In genomic region chr22:38273135-38273761, GRCh38 we compare ENCODE assay signal across 8 cellular contexts. TPM values are rescaled to one million over a fixed set of nuclear protein-coding genes. Genes with fewer than 3 reads are reported as not detected.
DNase-seq lines count a peak whose midpoint lies in the region; ATAC-seq and TF ChIP-seq lines count a peak whose summit lies in the region.

No MANE protein-coding gene starts in this region.

- POLR2A ChIA-PET in HEK293T (lab: Yijun Ruan, JAX): interaction anchor here (0.7 to 1.0 kb wide), 3 partner anchors 10 to 92 kb away, joined by 3 to 5 read pairs (median 3); partner anchors contain the start of gene PLA2G6

- H3K4me1 Mint-ChIP-seq in endodermal cell (peaks cover 24% of the 10 kb centered on the region), natural killer cell (peaks cover 38 to 53% of the 10 kb centered on the region in 2 donors)

- H3K27me3 ChIP-seq in GM06990 (replicated peaks; ENCODE audit: control insufficient read depth, insufficient read depth, low read length) (no peaks in the 10 kb centered on the region), endodermal cell (ENCODE audit: control insufficient read depth, insufficient read depth, low read length, poor library complexity, severe bottlenecking) (no peaks in the 10 kb centered on the region)

- H3K36me3 Mint-ChIP-seq in endodermal cell (ENCODE audit: low read depth): peaks cover 4% of the 10 kb centered on the region
- no peaks in the 10 kb centered on the region for H3K36me3 Mint-ChIP-seq in natural killer cell

- H3K9me3 ChIP-seq in endodermal cell (ENCODE audit: control insufficient read depth, low read length): no peaks in the 10 kb centered on the region

- CTCF ChIA-PET in HEK293T (lab: Yijun Ruan, JAX): no interaction called here

- peak overlapping the region; percentile 90 for H3K4me3 ChIP-seq in GM06990 (replicated peaks; ENCODE audit: low read depth, low read length)
- H3K4me3 ChIP-seq in endodermal cell (ENCODE audit: low read length): peak overlapping the region; percentile 76

- H3K4me1 ChIP-seq in endodermal cell (ENCODE audit: control insufficient read depth, insufficient read depth, low read length): peaks cover 3% of the 10 kb centered on the region

- H3K27ac ChIP-seq in endodermal cell (ENCODE audit: low read depth, low read length): peak overlapping the region; percentile 75

- 25 to 29% methylated on average over 24 to 25 of the region's 25 CpGs for WGBS in endodermal cell (ENCODE audit: insufficient coverage in 1 of 2, insufficient read length in 1 of 2), 2 experiments

- H3K27me3 Mint-ChIP-seq in endodermal cell (ENCODE audit: insufficient read depth): peaks cover 3% of the 10 kb centered on the region
- peaks cover 0 to 3% of the 10 kb centered on the region in 2 donors for H3K27me3 Mint-ChIP-seq in natural killer cell (ENCODE audit: low read depth in 2 of 2)

- intact Hi-C loops in natural killer cell (cut with micrococcal nuclease): loop anchor here (2.0 kb wide), 1 partner anchor 44 kb away; the partner anchor contains the start of gene CSNK1E

- no peak for TF ChIP-seq CTCF in GM06990 (IDR thresholded peaks at IDR 0.05; ENCODE audit: insufficient read depth, low read length, poor library complexity, severe bottlenecking)
- TF ChIP-seq CTCF in endodermal cell (conservative IDR thresholded peaks at IDR 0.05): no peak
- no peak for TF ChIP-seq CTCF in natural killer cell (IDR thresholded peaks at IDR 0.05)

- H3K9me3 Mint-ChIP-seq in endodermal cell: no peaks in the 10 kb centered on the region
- H3K9me3 Mint-ChIP-seq in natural killer cell: no peaks in the 10 kb centered on the region

- no peaks in the 10 kb centered on the region for H3K36me3 ChIP-seq in GM06990 (ENCODE audit: control insufficient read depth, insufficient read depth, low read length)
- peaks cover 5% of the 10 kb centered on the region for H3K36me3 ChIP-seq in endodermal cell (ENCODE audit: control insufficient read depth, insufficient read depth, low read length)

- no peak for DNase-seq in GM06990 (ENCODE audit: extremely low read depth, insufficient read length)
- peak; percentile 33 for DNase-seq in RPMI7951 (ENCODE audit: low read depth)
- DNase-seq in endodermal cell: no peak
- DNase-seq in natural killer cell: no peak
- DNase-seq in HEK293T (ENCODE audit: extremely low spot score): no peak

- peak overlapping the region; percentile 83 for H3K4me3 Mint-ChIP-seq in endodermal cell
- H3K4me3 Mint-ChIP-seq in natural killer cell: peak overlapping the region; percentile 90

- peak overlapping the region; percentile 38 for H3K9ac ChIP-seq in endodermal cell (ENCODE audit: extremely low read depth, low read length, poor library complexity, severe bottlenecking)

- peak overlapping the region; percentile 91 for H3K27ac Mint-ChIP-seq in endodermal cell
- peak overlapping the region; percentile 92 to 96 for H3K27ac Mint-ChIP-seq in natural killer cell

- ATAC-seq in natural killer cell (no peak), GM19467 (IDR thresholded peaks at IDR 0.05; ENCODE audit: unreplicated experiment) (no peak), GM21786 (IDR thresholded peaks at IDR 0.05; ENCODE audit: unreplicated experiment) (no peak), GM19452 (IDR thresholded peaks at IDR 0.05; ENCODE audit: unreplicated experiment) (no peak)

TF ChIP-seq in HEK293T, 16 proteins besides CTCF, POLR2A, EP300 and RAD21:
- TF ChIP-seq TARDBP (IDR thresholded peaks at IDR 0.05): no peak
- TF ChIP-seq, protein P1, sequence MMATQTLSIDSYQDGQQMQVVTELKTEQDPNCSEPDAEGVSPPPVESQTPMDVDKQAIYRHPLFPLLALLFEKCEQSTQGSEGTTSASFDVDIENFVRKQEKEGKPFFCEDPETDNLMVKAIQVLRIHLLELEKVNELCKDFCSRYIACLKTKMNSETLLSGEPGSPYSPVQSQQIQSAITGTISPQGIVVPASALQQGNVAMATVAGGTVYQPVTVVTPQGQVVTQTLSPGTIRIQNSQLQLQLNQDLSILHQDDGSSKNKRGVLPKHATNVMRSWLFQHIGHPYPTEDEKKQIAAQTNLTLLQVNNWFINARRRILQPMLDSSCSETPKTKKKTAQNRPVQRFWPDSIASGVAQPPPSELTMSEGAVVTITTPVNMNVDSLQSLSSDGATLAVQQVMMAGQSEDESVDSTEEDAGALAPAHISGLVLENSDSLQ (IDR thresholded peaks at IDR 0.05): no peak
- TF ChIP-seq FOXM1 (IDR thresholded peaks at IDR 0.05; ENCODE audit: borderline replicate concordance): no peak
- no peak for TF ChIP-seq FOXK2 (IDR thresholded peaks at IDR 0.05)
- no peak for TF ChIP-seq SP1 (IDR thresholded peaks at IDR 0.05)
- TF ChIP-seq CTBP1 (IDR thresholded peaks at IDR 0.05; ENCODE audit: borderline replicate concordance): no peak
- no peak; the same call in 1 of the 2 replicates for TF ChIP-seq L3MBTL2 (conservative IDR thresholded peaks at IDR 0.05)
- no peak for TF ChIP-seq LEF1 (IDR thresholded peaks at IDR 0.05; ENCODE audit: borderline replicate concordance)
TF ChIP-seq in HEK293T: peak in this region for 0.

RNA-seq across cellular contexts. Expression of gene TMEM184B, which starts 0.4 kb away (rescaled TPM):
- 33.0 and 34.7 TPM in 2 replicates for total RNA-seq in RPMI7951 (2014; rRNA removed; shearing (Covaris generic))
- total RNA-seq in endodermal cell (10 to 100 TPM; 55.4 to 57.6 TPM), natural killer cell (10 to 100 TPM; 58.1 to 72.5 (median 68.6) TPM)
- polyA plus RNA-seq in endodermal cell (2013, experiment 1 of 2): 56.1 TPM
- polyA plus RNA-seq in endodermal cell (2013, experiment 2 of 2): 47.2 TPM

RNA-seq across cellular contexts. Expression of gene CSNK1E, which starts 44.0 kb away (rescaled TPM):
- 68.1 and 82.1 TPM in 2 replicates for total RNA-seq in RPMI7951 (2014; rRNA removed; shearing (Covaris generic))
- 100 to 1,000 TPM; 224 to 229 TPM for total RNA-seq in endodermal cell
- polyA plus RNA-seq in endodermal cell (2013, experiment 1 of 2): 167 TPM
- 148 TPM for polyA plus RNA-seq in endodermal cell (2013, experiment 2 of 2)
- total RNA-seq in natural killer cell: 100 to 1,000 TPM; 126 to 178 (median 149) TPM
